Comparison of ENCODE assay signal across 24 cellular contexts in the genomic region with DNA sequence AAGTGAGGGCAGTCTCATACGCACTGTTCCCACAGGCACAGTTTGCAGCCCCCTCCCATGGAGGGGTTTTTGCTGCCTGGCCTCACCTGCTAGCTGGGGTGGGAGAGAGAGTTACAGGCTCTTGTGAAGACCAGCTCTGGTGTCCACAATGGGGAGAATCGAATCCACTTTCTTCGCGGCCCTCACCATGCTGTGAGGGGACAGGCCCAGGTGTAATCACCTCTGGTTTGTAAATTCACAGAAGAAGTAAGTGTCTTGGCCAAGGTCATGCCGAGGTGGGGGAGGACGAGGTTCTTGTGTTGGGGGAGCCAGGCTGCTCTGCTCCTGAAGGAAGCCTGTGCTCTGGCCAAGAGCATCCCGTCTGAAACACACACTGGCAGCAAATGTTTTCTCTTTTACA. TPM values are rescaled to one million over a fixed set of nuclear protein-coding genes. Genes with fewer than 3 reads are reported as not detected.
A peak's percentile ranks its signal among the peaks of the same experiment; 100 is the strongest.
DNase-seq lines count a peak whose midpoint lies in the region; ATAC-seq, FAIRE-seq and TF ChIP-seq lines count a peak whose summit lies in the region.
"Had no signal": no experiment of that assay in that cellular context is flagged by ENCODE, and none has a peak within 500 bp of the region (broad histone marks: within the 10 kb centered on the region; RNA-seq: fewer than 3 reads in every experiment).

No MANE protein-coding gene starts in this region.

- H4K8ac ChIP-seq in H1 (ENCODE audit: extremely low read depth, insufficient read depth, low read length) = no peak overlapping the region; the same call in 1 of the 2 replicates
- no peak overlapping the region for H4K8ac ChIP-seq in neuronal stem cell (ENCODE audit: low read depth, low read length)

- H3K27me3 Mint-ChIP-seq in GM23338 (ENCODE audit: insufficient read depth, low read depth, poor library complexity) = peaks cover 15% of the 10 kb centered on the region

- H3K9ac ChIP-seq in H1 (replicated peaks in 1 of 4; ENCODE audit: extremely low read depth in 1 of 4, low read depth in 3 of 4, low read length in 3 of 4) = no peak overlapping the region
- H3K9ac ChIP-seq in neuronal stem cell (ENCODE audit: low read depth, low read length, poor library complexity) = no peak overlapping the region

- H3K14ac ChIP-seq in H1 (ENCODE audit: insufficient read length) = no peak overlapping the region
- no peak overlapping the region for H3K14ac ChIP-seq in neuronal stem cell (ENCODE audit: low read length)

- H2AK5ac ChIP-seq in H1 (ENCODE audit: low read depth, low read length) (no peak overlapping the region), neuronal stem cell (ENCODE audit: low read depth, low read length) (no peak overlapping the region)

- peak overlapping the region; percentile 19; the same call in 1 of the 2 replicates for H3K4me2 ChIP-seq in GM23338
- H3K4me2 ChIP-seq in H1 (ENCODE audit: insufficient read depth in 1 of 2, low read depth in 2 of 2, low read length in 2 of 2) = 0 out of 4 replicates have a peak overlapping the region, but pooled peaks of 1 of the 2 experiments have one; percentile 9
- H3K4me2 ChIP-seq in neuronal stem cell (ENCODE audit: insufficient read depth, low read length, poor library complexity, severe bottlenecking) = no peak overlapping the region

- H3K4me3 ChIP-seq in GM23338 (no peak overlapping the region), H1 (ENCODE audit: extremely low read depth in 1 of 4, insufficient read depth in 2 of 4, low read depth in 3 of 4, low read length in 4 of 4) (no peak overlapping the region), neuronal stem cell (ENCODE audit: low read length in 2 of 2) (no peak overlapping the region)

- 0 out of 2 replicates have a peak overlapping the region, but pooled peaks have one; percentile 18 for H2BK5ac ChIP-seq in H1 (ENCODE audit: low read depth, low read length)
- no peak overlapping the region for H2BK5ac ChIP-seq in neuronal stem cell (ENCODE audit: low read length)

- no peak for FAIRE-seq in H1 (lab: Jason Lieb, UNC)
- FAIRE-seq: A204.1, GM12891 had no signal

- H3K27ac ChIP-seq in GM23338 (ENCODE audit: low read depth) = no peak overlapping the region
- H3K27ac ChIP-seq in H1 (ENCODE audit: low read depth, low read length) = no peak overlapping the region
- H3K27ac ChIP-seq in neuronal stem cell (replicated peaks; ENCODE audit: low read length) = no peak overlapping the region
- H3K27ac ChIP-seq: HL-60 had no signal

- peaks cover 15% of the 10 kb centered on the region; the same call in 2 of the 3 replicates for H3K4me1 Mint-ChIP-seq in GM23338
- H3K4me1 Mint-ChIP-seq: IgD-negative memory B cell had no signal

- H4K91ac ChIP-seq in H1 (replicated peaks; ENCODE audit: insufficient read length, low read length) = no peak overlapping the region
- H4K91ac ChIP-seq in neuronal stem cell (ENCODE audit: low read depth, low read length, poor library complexity) = no peak overlapping the region

- no peaks in the 10 kb centered on the region for H3K9me2 ChIP-seq in GM23338 (ENCODE audit: insufficient read depth)

- H3K9me3 ChIP-seq in H1 (ENCODE audit: insufficient read depth in 2 of 2, low read depth in 1 of 2, low read length in 1 of 2) (no peaks in the 10 kb centered on the region), neuronal stem cell (replicated peaks in 1 of 2; ENCODE audit: control insufficient read depth in 2 of 2, insufficient read depth in 1 of 2, low read depth in 1 of 2, low read length in 2 of 2) (peaks cover 0 to 2% of the 10 kb centered on the region in 2 donors)
- H3K9me3 ChIP-seq: BE2C had no signal

- H4K5ac ChIP-seq in H1 (ENCODE audit: insufficient read length, low read depth, low read length) = no peak overlapping the region

- no peaks in the 10 kb centered on the region for H3K9me3 Mint-ChIP-seq in GM23338
- H3K9me3 Mint-ChIP-seq: CD4-positive, CD25-positive, alpha-beta regulatory T cell; CD8-positive, alpha-beta memory T cell had no signal

- H3K27me3 ChIP-seq in GM23338 (ENCODE audit: insufficient read depth) (no peaks in the 10 kb centered on the region), H1 (replicated peaks in 1 of 4; ENCODE audit: control insufficient read depth in 3 of 4, extremely low read depth in 1 of 4, insufficient read depth in 3 of 4, low read length in 3 of 4) (no peaks in the 10 kb centered on the region), neuronal stem cell (ENCODE audit: control insufficient read depth in 3 of 3, insufficient read depth in 3 of 3, low read depth in 1 of 3, low read length in 3 of 3) (peaks cover 0 to 14% (median 0%) of the 10 kb centered on the region in 3 experiments)

- H3K18ac ChIP-seq in H1 (ENCODE audit: extremely low read depth, low read length) (peak overlapping the region; percentile 51; the same call in 1 of the 2 replicates), neuronal stem cell (ENCODE audit: low read length) (no peak overlapping the region)

- H3K4me1 ChIP-seq in GM23338 (ENCODE audit: insufficient read depth) (peaks cover 3% of the 10 kb centered on the region; the same call in 1 of the 2 replicates), H1 (replicated peaks in 1 of 4; ENCODE audit: control insufficient read depth in 3 of 4, insufficient read depth in 4 of 4, low read length in 3 of 4) (peaks cover 0 to 7% (median 5%) of the 10 kb centered on the region in 4 experiments; a peak in 5 of 7 replicates), neuronal stem cell (ENCODE audit: control insufficient read depth in 2 of 2, insufficient read depth in 1 of 2, low read depth in 1 of 2, low read length in 2 of 2) (peaks cover 0 to 3% of the 10 kb centered on the region in 2 donors)
- H3K4me1 ChIP-seq: BE2C had no signal

- TF ChIP-seq CTCF in GM23338 (conservative IDR thresholded peaks at IDR 0.05; ENCODE audit: low read depth in 2 of 2) (no peak), H1 (IDR thresholded peaks at IDR 0.05; ENCODE audit: control extremely low read depth in 1 of 3, insufficient read depth in 1 of 3, low read depth in 1 of 3, low read length in 3 of 3) (no peak)

- peak; percentile 20 for ATAC-seq in GM23338
- no peak for ATAC-seq in GM19397 (IDR thresholded peaks at IDR 0.05; ENCODE audit: unreplicated experiment)
- ATAC-seq in GM21723 (IDR thresholded peaks at IDR 0.05; ENCODE audit: unreplicated experiment) = no peak

- no peaks in the 10 kb centered on the region for H3K79me2 ChIP-seq in GM23338 (replicated peaks; ENCODE audit: insufficient read depth)
- H3K79me2 ChIP-seq in H1 (ENCODE audit: control insufficient read depth in 1 of 2, insufficient read depth in 2 of 2, low read length in 2 of 2) = no peaks in the 10 kb centered on the region

- H3K27ac Mint-ChIP-seq in GM23338 = peak overlapping the region; percentile 30; the same call in 1 of the 2 replicates
- H3K27ac Mint-ChIP-seq: CD4-positive, CD25-positive, alpha-beta regulatory T cell; CD8-positive, alpha-beta memory T cell; IgD-negative memory B cell had no signal

- H4K20me1 ChIP-seq in GM23338 (replicated peaks; ENCODE audit: insufficient read depth) (no peaks in the 10 kb centered on the region), H1 (replicated peaks in 1 of 2; ENCODE audit: control insufficient read depth in 1 of 2, insufficient read depth in 2 of 2, low read length in 2 of 2) (no peaks in the 10 kb centered on the region)

- H2BK15ac ChIP-seq in H1 (ENCODE audit: low read length) = no peak overlapping the region
- H2BK15ac ChIP-seq in neuronal stem cell (ENCODE audit: low read length) = no peak overlapping the region

- 87% methylated on average over 7 of the region's 7 CpGs; no CpG with 5 or more reads in 1 of the 2 experiments for WGBS in H1 (ENCODE audit: extremely low coverage in 1 of 2, insufficient coverage in 1 of 2, insufficient read length in 1 of 2, insufficient replicate concordance in 2 of 2, low coverage in 1 of 2, low lambda C conversion rate in 2 of 2, missing lambda C conversion rate in 1 of 2), 2 experiments
- no CpG with 5 or more reads among the region's 7 CpGs for WGBS in neuronal stem cell (ENCODE audit: extremely low coverage in 2 of 2, insufficient read length in 2 of 2, insufficient replicate concordance in 1 of 2), 2 donors

- H3K79me1 ChIP-seq in H1 (ENCODE audit: low read depth, low read length) (no peaks in the 10 kb centered on the region), neuronal stem cell (ENCODE audit: low read depth, low read length) (no peaks in the 10 kb centered on the region)

- POLR2A ChIA-PET in H1 (lab: Charles Lee; ENCODE audit: partially characterized antibody) = no interaction called here

- H2BK12ac ChIP-seq in H1 (ENCODE audit: low read depth, low read length) (peak overlapping the region; percentile 91), neuronal stem cell (ENCODE audit: low read length) (no peak overlapping the region)

- H3F3A ChIP-seq in GM23338 (replicated peaks; ENCODE audit: low read depth) = no peaks in the 10 kb centered on the region

- peaks cover 3% of the 10 kb centered on the region; the same call in 1 of the 2 replicates for H3K23me2 ChIP-seq in H1 (ENCODE audit: low read depth, low read length)

- H3K23ac ChIP-seq in H1 (ENCODE audit: insufficient read length) (no peak overlapping the region), neuronal stem cell (ENCODE audit: low read depth, low read length, poor library complexity) (no peak overlapping the region)

- H2AFZ ChIP-seq in GM23338 (no peak overlapping the region), H1 (ENCODE audit: low read length) (no peak overlapping the region), neuronal stem cell (ENCODE audit: low read length) (peak overlapping the region; percentile 3)

- DNase-seq in GM03348 (ENCODE audit: low spot score) (peak; percentile 1), GM23338 (ENCODE audit: low spot score) (no peak), H1 (ENCODE audit: low read depth in 1 of 2, low spot score in 2 of 2) (no peak), neuronal stem cell (ENCODE audit: low spot score) (no peak), NCI-H1436 (lab: John Stamatoyannopoulos, UW) (no peak), HK-2 (ENCODE audit: unreplicated experiment) (no peak)
- DNase-seq: ACHN; BE2C; C1 segment of cervical spinal cord; CD4-positive, CD25-positive, alpha-beta regulatory T cell; CD8-positive, alpha-beta memory T cell; COR-L47; DMS 273 treated with DMSO at 0.1 percent for 48 hours; DMS53; DND-41; KBM-7 had no signal

- H3K36me3 ChIP-seq in GM23338 (ENCODE audit: insufficient read depth) = no peaks in the 10 kb centered on the region
- no peaks in the 10 kb centered on the region for H3K36me3 ChIP-seq in H1 (ENCODE audit: control insufficient read depth in 2 of 4, insufficient read depth in 4 of 4, low read length in 3 of 4)
- H3K36me3 ChIP-seq in neuronal stem cell (replicated peaks in 1 of 2; ENCODE audit: control insufficient read depth in 2 of 2, insufficient read depth in 2 of 2, low read length in 2 of 2) = peaks cover 0 to 2% of the 10 kb centered on the region in 2 donors
- H3K36me3 ChIP-seq: BE2C had no signal

- H2BK20ac ChIP-seq in H1 (ENCODE audit: low read length) = peak overlapping the region; percentile 35; the same call in 1 of the 2 replicates

- no peak for TF ChIP-seq POLR2A in H1 (IDR thresholded peaks at IDR 0.05; ENCODE audit: control extremely low read depth in 1 of 2, low read depth in 2 of 2, low read length in 2 of 2)

- no peak for TF ChIP-seq EP300 in H1 (IDR thresholded peaks at IDR 0.05; ENCODE audit: borderline replicate concordance in 1 of 2, low read depth in 2 of 2, low read length in 2 of 2)

- H2BK120ac ChIP-seq in H1 (replicated peaks; ENCODE audit: low read depth, low read length) (peak overlapping the region; percentile 24), neuronal stem cell (ENCODE audit: low read depth, low read length) (no peak overlapping the region)

- no peak for TF ChIP-seq RAD21 in H1 (IDR thresholded peaks at IDR 0.05 in 1 of 2, conservative IDR thresholded peaks at IDR 0.05 in 1 of 2; ENCODE audit: low read depth in 2 of 2, low read length in 2 of 2)

- no peaks in the 10 kb centered on the region for H3K36me3 Mint-ChIP-seq in GM23338 (ENCODE audit: low read depth)
- H3K36me3 Mint-ChIP-seq: CD4-positive, CD25-positive, alpha-beta regulatory T cell; CD8-positive, alpha-beta memory T cell; IgD-negative memory B cell had no signal

- no peak overlapping the region for H3K4ac ChIP-seq in H1 (replicated peaks; ENCODE audit: insufficient read length, low read depth, low read length)
- no peak overlapping the region for H3K4ac ChIP-seq in neuronal stem cell (ENCODE audit: low read length)

- no peak overlapping the region; the same call in 2 of the 3 replicates for H3K4me3 Mint-ChIP-seq in GM23338
- H3K4me3 Mint-ChIP-seq: CD4-positive, CD25-positive, alpha-beta regulatory T cell; CD8-positive, alpha-beta memory T cell; IgD-negative memory B cell had no signal

- H3K56ac ChIP-seq in H1 (replicated peaks; ENCODE audit: insufficient read length, low read depth, low read length) = no peak overlapping the region

- CTCF ChIA-PET in H1 (lab: Charles Lee; ENCODE audit: partially characterized antibody) = interaction anchor here (0.9 to 1.7 kb wide), 4 partner anchors 17 to 69 kb away, joined by 3 to 4 read pairs (median 3); no protein-coding TSS in a partner anchor

RNA-seq across cellular contexts. Expression of gene TEX29, which starts 39.5 kb away (rescaled TPM):
- not detected in 2 replicates for total RNA-seq in GM23338 (2014; rRNA removed; shearing (Covaris generic))
- polyA plus RNA-seq in GM23338 (2016; fragmentation: Nextera tagmentation; extraction: Ambion mirVana) (0.31 TPM in 1 of 2 replicates, not detected in the other), H1 (2011; rRNA removed) (0.08 and 0.16 TPM in 2 replicates)
- 1.1 TPM in 1 of 2 replicates, not detected in the other for total RNA-seq in H1 (2021; fragmentation: NEBNext Ultra II Directional; extraction: Animal tissue kit (Norgen Biotek cat#: 25700))
- polyA plus RNA-seq in H1 (2011; cell fraction: cytosol; rRNA removed) = 0.22 TPM
- polyA plus RNA-seq in H1 (2011; cell fraction: nucleus; rRNA removed) = 0.63 TPM
- 0.29 to 0.70 TPM in 2 of 4 replicates, not detected in the others for polyA plus RNA-seq in H1 (2012, experiment 1 of 2)
- not detected for polyA plus RNA-seq in H1 (2012, experiment 2 of 2)
- polyA plus RNA-seq in H1 (2013, experiment 1 of 2) = 0.16 TPM
- polyA plus RNA-seq in H1 (2013, experiment 2 of 2) = 0.17 TPM
- polyA minus RNA-seq in H1 (2011; rRNA and poly(A)+ RNA removed) = not detected in 2 replicates
- not detected for polyA minus RNA-seq in H1 (2011; cell fraction: cytosol; rRNA and poly(A)+ RNA removed)
- polyA minus RNA-seq in H1 (2011; cell fraction: nucleus; rRNA and poly(A)+ RNA removed) = not detected
- 0.17 TPM for polyA plus RNA-seq in neuronal stem cell (2013, experiment 1 of 2)
- polyA plus RNA-seq in neuronal stem cell (2013, experiment 2 of 2) = 0.26 TPM
- total RNA-seq: CD4-positive, CD25-positive, alpha-beta regulatory T cell; CD8-positive, alpha-beta memory T cell; G401; H4 had no signal
- polyA plus RNA-seq: CD4-positive, CD25-positive, alpha-beta regulatory T cell; CD8-positive, alpha-beta memory T cell; IgD-negative memory B cell had no signal
